8 cellular contexts compared by ENCODE assay signal in the genomic region with DNA sequence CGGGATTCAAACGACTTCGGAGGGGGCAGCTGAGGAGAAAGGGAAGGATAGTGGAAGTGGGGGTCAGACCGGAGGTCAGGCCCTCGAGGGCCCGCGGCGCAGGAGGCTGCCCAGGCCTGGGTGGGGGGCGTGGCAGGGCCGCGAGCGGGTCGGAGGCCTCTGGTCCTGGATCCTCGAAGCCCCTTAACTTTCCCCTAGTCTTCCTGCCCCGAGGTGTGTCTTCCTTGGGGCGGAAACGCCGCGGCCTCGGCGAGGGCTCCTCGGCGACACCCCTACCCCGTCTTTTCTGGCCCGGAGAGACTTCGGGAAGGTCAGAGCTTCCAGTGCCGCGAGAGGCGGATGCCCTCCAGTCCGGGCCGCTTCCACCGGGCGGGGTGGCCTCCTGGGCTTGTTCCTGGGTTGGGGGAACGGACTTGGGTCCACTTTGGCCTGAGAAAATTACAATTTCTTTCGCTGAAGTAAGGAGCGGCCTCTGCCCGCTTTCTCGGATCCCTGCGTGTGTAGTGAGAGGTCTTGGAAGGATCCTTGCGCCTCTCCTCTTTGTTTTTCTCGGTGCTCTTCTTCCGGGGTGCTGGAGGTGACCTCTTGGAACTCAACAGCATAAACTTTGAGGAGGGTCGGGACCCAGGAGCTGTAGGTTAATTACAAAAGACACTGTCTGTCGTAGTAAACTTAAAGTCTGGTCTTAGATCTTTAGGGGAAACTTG. TPM values are rescaled to one million over a fixed set of nuclear protein-coding genes. Genes with fewer than 3 reads are reported as not detected.
DNase-seq lines count a peak whose midpoint lies in the region; ATAC-seq, FAIRE-seq and TF ChIP-seq lines count a peak whose summit lies in the region.

No MANE protein-coding gene starts in this region.

- TF ChIP-seq RAD21 in H1 (IDR thresholded peaks at IDR 0.05 in 1 of 2, conservative IDR thresholded peaks at IDR 0.05 in 1 of 2; ENCODE audit: low read depth in 2 of 2, low read length in 2 of 2): no peak

- H4K5ac ChIP-seq in H1 (ENCODE audit: insufficient read length, low read depth, low read length): peak overlapping the region; percentile 98

- no peak for TF ChIP-seq EP300 in H1 (IDR thresholded peaks at IDR 0.05; ENCODE audit: borderline replicate concordance in 1 of 2, low read depth in 2 of 2, low read length in 2 of 2)

- H4K20me1 ChIP-seq in H1 (replicated peaks in 1 of 2; ENCODE audit: control insufficient read depth in 1 of 2, insufficient read depth in 2 of 2, low read length in 2 of 2): peaks cover 10 to 11% of the 10 kb centered on the region in 2 experiments

- POLR2A ChIA-PET in CD4-positive, alpha-beta memory T cell (lab: Charles Lee; ENCODE audit: partially characterized antibody): interaction anchor here (0.8 to 10.8 kb wide), 15 partner anchors 8 to 331 kb away, joined by 3 to 225 read pairs (median 3); partner anchors contain the start of genes AP1G1 and ZNF821
- POLR2A ChIA-PET in H1 (lab: Charles Lee; ENCODE audit: partially characterized antibody): interaction anchor here (0.7 to 5.8 kb wide), 15 partner anchors 8 to 188 kb away, joined by 3 to 70 read pairs (median 4); partner anchors contain the start of genes AP1G1 and ZNF821

- H3K4me2 ChIP-seq in H1 (ENCODE audit: insufficient read depth in 1 of 2, low read depth in 2 of 2, low read length in 2 of 2): peak overlapping the region; percentile 73 to 87

- peaks cover 10% of the 10 kb centered on the region; the same call in 1 of the 2 replicates for H3K23me2 ChIP-seq in H1 (ENCODE audit: low read depth, low read length)

- peak overlapping the region; percentile 90 for H3K27ac ChIP-seq in CD4-positive, alpha-beta memory T cell (ENCODE audit: low read depth, low read length)
- H3K27ac ChIP-seq in H1 (ENCODE audit: low read depth, low read length) (peak overlapping the region; percentile 94), mesodermal cell (ENCODE audit: low read depth, low read length, severe bottlenecking) (peak overlapping the region; percentile 94)

- no peak for TF ChIP-seq POLR2A in H1 (IDR thresholded peaks at IDR 0.05; ENCODE audit: control extremely low read depth in 1 of 2, low read depth in 2 of 2, low read length in 2 of 2)

- peak overlapping the region; percentile 39; the same call in 1 of the 2 replicates for H2AK5ac ChIP-seq in H1 (ENCODE audit: low read depth, low read length)

- H3K27me3 Mint-ChIP-seq in CD4-positive, alpha-beta memory T cell: no peaks in the 10 kb centered on the region
- H3K27me3 Mint-ChIP-seq in T-helper 2 cell treated with Interferon-gamma antibody and Interleukin-4, amounts not matched to agents 5 μg/mL and 100 μg/mL, for 36 hours (ENCODE audit: low read depth): no peaks in the 10 kb centered on the region
- no peaks in the 10 kb centered on the region for H3K27me3 Mint-ChIP-seq in type B pancreatic cell

- H3K27me3 ChIP-seq in CD4-positive, alpha-beta memory T cell (ENCODE audit: insufficient read depth, low read length): no peaks in the 10 kb centered on the region
- H3K27me3 ChIP-seq in H1 (replicated peaks in 1 of 4; ENCODE audit: control insufficient read depth in 3 of 4, extremely low read depth in 1 of 4, insufficient read depth in 3 of 4, low read length in 3 of 4): no peaks in the 10 kb centered on the region

- intact Hi-C loops in CD4-positive, alpha-beta memory T cell (cut with micrococcal nuclease): loop anchor here (1.0 to 2.0 kb wide), 6 partner anchors 14 to 1515 kb away; partner anchors contain the start of genes AP1G1, ATXN1L, DHX38 and TXNL4B

- H3K4me3 ChIP-seq in CD4-positive, alpha-beta memory T cell (ENCODE audit: low read length in 2 of 2): peak overlapping the region; percentile 95 to 99
- H3K4me3 ChIP-seq in H1 (ENCODE audit: extremely low read depth in 1 of 4, insufficient read depth in 2 of 4, low read depth in 3 of 4, low read length in 4 of 4) (peak overlapping the region; percentile 90 to 95 (median 94)), mesodermal cell (ENCODE audit: extremely low read depth, insufficient read depth, low read length, poor library complexity, severe bottlenecking) (peak overlapping the region; percentile 100)

- H4K8ac ChIP-seq in H1 (ENCODE audit: extremely low read depth, insufficient read depth, low read length): peak overlapping the region; percentile 98; the same call in 1 of the 2 replicates

- ATAC-seq in GM19372 (IDR thresholded peaks at IDR 0.05; ENCODE audit: low read depth, unreplicated experiment) (peak; percentile 34), HG03378 (IDR thresholded peaks at IDR 0.05; ENCODE audit: unreplicated experiment) (peak; percentile 6)

- H3K9me3 Mint-ChIP-seq in CD4-positive, alpha-beta memory T cell: no peaks in the 10 kb centered on the region
- H3K9me3 Mint-ChIP-seq in T-helper 2 cell treated with Interferon-gamma antibody and Interleukin-4, amounts not matched to agents 5 μg/mL and 100 μg/mL, for 36 hours: no peaks in the 10 kb centered on the region
- no peaks in the 10 kb centered on the region for H3K9me3 Mint-ChIP-seq in type B pancreatic cell

- peaks cover 51% of the 10 kb centered on the region for H3K4me1 ChIP-seq in CD4-positive, alpha-beta memory T cell (ENCODE audit: insufficient read depth, low read length)
- H3K4me1 ChIP-seq in H1 (replicated peaks in 1 of 4; ENCODE audit: control insufficient read depth in 3 of 4, insufficient read depth in 4 of 4, low read length in 3 of 4): no peaks in the 10 kb centered on the region; a peak in 1 of 7 replicates
- H3K4me1 ChIP-seq in mesodermal cell (ENCODE audit: control insufficient read depth, insufficient read depth, low read length, poor library complexity, severe bottlenecking): peaks cover 3% of the 10 kb centered on the region

- peak overlapping the region; percentile 89 for H4K91ac ChIP-seq in H1 (replicated peaks; ENCODE audit: insufficient read length, low read length)

- no peak overlapping the region for H2AFZ ChIP-seq in H1 (ENCODE audit: low read length)

- H2BK12ac ChIP-seq in H1 (ENCODE audit: low read depth, low read length): no peak overlapping the region; the same call in 1 of the 2 replicates

- no peak overlapping the region for H2BK15ac ChIP-seq in H1 (ENCODE audit: low read length)

- H2BK120ac ChIP-seq in H1 (replicated peaks; ENCODE audit: low read depth, low read length): peak overlapping the region; percentile 83

- FAIRE-seq in H1 (lab: Jason Lieb, UNC): no peak

- H3K27ac Mint-ChIP-seq in CD4-positive, alpha-beta memory T cell: peak overlapping the region; percentile 96 to 99 (median 98)
- peak overlapping the region; percentile 94 for H3K27ac Mint-ChIP-seq in T-helper 2 cell treated with Interferon-gamma antibody and Interleukin-4, amounts not matched to agents 5 μg/mL and 100 μg/mL, for 36 hours
- H3K27ac Mint-ChIP-seq in type B pancreatic cell: peak overlapping the region; percentile 99

- peak overlapping the region; percentile 86 to 99 (median 90) for H3K9ac ChIP-seq in H1 (replicated peaks in 1 of 4; ENCODE audit: extremely low read depth in 1 of 4, low read depth in 3 of 4, low read length in 3 of 4)

- peaks cover 41 to 55% of the 10 kb centered on the region in 2 experiments for H3K79me2 ChIP-seq in H1 (ENCODE audit: control insufficient read depth in 1 of 2, insufficient read depth in 2 of 2, low read length in 2 of 2)

- CTCF ChIA-PET in CD4-positive, alpha-beta memory T cell (lab: Charles Lee; ENCODE audit: partially characterized antibody): interaction anchor here (1.4 to 8.1 kb wide), 2 partner anchors 13 to 88 kb away, joined by 3 to 116 read pairs; partner anchors contain the start of gene ZNF821
- CTCF ChIA-PET in H1 (lab: Charles Lee; ENCODE audit: partially characterized antibody): interaction anchor here (1.0 to 4.4 kb wide), 2 partner anchors 13 to 76 kb away, joined by 5 to 25 read pairs; partner anchors contain the start of gene ZNF821

- peak overlapping the region; percentile 95 for H3K56ac ChIP-seq in H1 (replicated peaks; ENCODE audit: insufficient read length, low read depth, low read length)

- H3K14ac ChIP-seq in H1 (ENCODE audit: insufficient read length): no peak overlapping the region

- DNase-seq in CD4-positive, alpha-beta memory T cell: no peak
- DNase-seq in T-helper 2 cell treated with Interferon-gamma antibody and Interleukin-4, amounts not matched to agents 5 μg/mL and 100 μg/mL, for 36 hours (ENCODE audit: low spot score): no peak
- DNase-seq in H1 (ENCODE audit: low read depth in 1 of 2, low spot score in 2 of 2) (no peak), type B pancreatic cell (ENCODE audit: extremely low spot score, unreplicated experiment) (peak; percentile 72), inferior parietal cortex (ENCODE audit: extremely low spot score) (no peak)

- peaks cover 2 to 25% of the 10 kb centered on the region in 2 donors for H3K36me3 Mint-ChIP-seq in CD4-positive, alpha-beta memory T cell
- H3K36me3 Mint-ChIP-seq in T-helper 2 cell treated with Interferon-gamma antibody and Interleukin-4, amounts not matched to agents 5 μg/mL and 100 μg/mL, for 36 hours (ENCODE audit: low read depth): peaks cover 8% of the 10 kb centered on the region
- peaks cover 8% of the 10 kb centered on the region for H3K36me3 Mint-ChIP-seq in type B pancreatic cell

- peak overlapping the region; percentile 99 for H2BK5ac ChIP-seq in H1 (ENCODE audit: low read depth, low read length)

- peaks cover 15 to 58% (median 30%) of the 10 kb centered on the region in 4 donors for H3K4me1 Mint-ChIP-seq in CD4-positive, alpha-beta memory T cell
- peaks cover 23% of the 10 kb centered on the region for H3K4me1 Mint-ChIP-seq in T-helper 2 cell treated with Interferon-gamma antibody and Interleukin-4, amounts not matched to agents 5 μg/mL and 100 μg/mL, for 36 hours (ENCODE audit: low read depth)
- H3K4me1 Mint-ChIP-seq in type B pancreatic cell (ENCODE audit: unreplicated experiment): peaks cover 11% of the 10 kb centered on the region

- peak overlapping the region; percentile 93 to 98 (median 96) for H3K4me3 Mint-ChIP-seq in CD4-positive, alpha-beta memory T cell
- peak overlapping the region; percentile 98 for H3K4me3 Mint-ChIP-seq in T-helper 2 cell treated with Interferon-gamma antibody and Interleukin-4, amounts not matched to agents 5 μg/mL and 100 μg/mL, for 36 hours
- H3K4me3 Mint-ChIP-seq in type B pancreatic cell: peak overlapping the region; percentile 97

- WGBS in H1 (ENCODE audit: extremely low coverage in 1 of 2, insufficient coverage in 1 of 2, insufficient read length in 1 of 2, insufficient replicate concordance in 2 of 2, low coverage in 1 of 2, low lambda C conversion rate in 2 of 2, missing lambda C conversion rate in 1 of 2), 2 experiments: 2% methylated on average over 44 of the region's 44 CpGs; no CpG with 5 or more reads in 1 of the 2 experiments
- WGBS in mesodermal cell (ENCODE audit: insufficient coverage in 2 of 2), 2 experiments: 0% methylated on average over 35 to 36 of the region's 44 CpGs

- no peaks in the 10 kb centered on the region for H3K9me3 ChIP-seq in CD4-positive, alpha-beta memory T cell (ENCODE audit: control insufficient read depth in 1 of 2, low read length in 2 of 2)
- no peaks in the 10 kb centered on the region for H3K9me3 ChIP-seq in H1 (ENCODE audit: insufficient read depth in 2 of 2, low read depth in 1 of 2, low read length in 1 of 2)
- no peaks in the 10 kb centered on the region for H3K9me3 ChIP-seq in mesodermal cell (ENCODE audit: control insufficient read depth, low read length)

- TF ChIP-seq CTCF in H1 (IDR thresholded peaks at IDR 0.05; ENCODE audit: control extremely low read depth in 1 of 3, insufficient read depth in 1 of 3, low read depth in 1 of 3, low read length in 3 of 3) (no peak), type B pancreatic cell (conservative IDR thresholded peaks at IDR 0.05) (no peak)

- no peaks in the 10 kb centered on the region for H3K79me1 ChIP-seq in H1 (ENCODE audit: low read depth, low read length)

- no peaks in the 10 kb centered on the region for H3K36me3 ChIP-seq in CD4-positive, alpha-beta memory T cell (ENCODE audit: insufficient read depth, low read length)
- H3K36me3 ChIP-seq in H1 (ENCODE audit: control insufficient read depth in 2 of 4, insufficient read depth in 4 of 4, low read length in 3 of 4): peaks cover 0 to 6% (median 0%) of the 10 kb centered on the region in 4 experiments; a peak in 1 of 8 replicates
- H3K36me3 ChIP-seq in mesodermal cell (ENCODE audit: control insufficient read depth, insufficient read depth, low read length): peaks cover 29% of the 10 kb centered on the region

- no peak overlapping the region for H3K23ac ChIP-seq in H1 (ENCODE audit: insufficient read length)

- no peak overlapping the region for H2BK20ac ChIP-seq in H1 (ENCODE audit: low read length)

- peak overlapping the region; percentile 91 for H3K4ac ChIP-seq in H1 (replicated peaks; ENCODE audit: insufficient read length, low read depth, low read length)

- H3K18ac ChIP-seq in H1 (ENCODE audit: extremely low read depth, low read length): peak overlapping the region; percentile 78

RNA-seq across cellular contexts. Expression of gene IST1, which starts 0.5 kb away (rescaled TPM):
- 100 to 1,000 TPM; 282 to 287 TPM for total RNA-seq in CD4-positive, alpha-beta memory T cell
- polyA plus RNA-seq in CD4-positive, alpha-beta memory T cell: 100 to 1,000 TPM; 180 to 181 TPM
- total RNA-seq in H1 (2021; fragmentation: NEBNext Ultra II Directional; extraction: Animal tissue kit (Norgen Biotek cat#: 25700)): 245 and 248 TPM in 2 replicates
- polyA plus RNA-seq in H1 (2011; rRNA removed): 163 and 190 TPM in 2 replicates
- 258 TPM for polyA plus RNA-seq in H1 (2011; cell fraction: cytosol; rRNA removed)
- 226 TPM for polyA plus RNA-seq in H1 (2011; cell fraction: nucleus; rRNA removed)
- polyA plus RNA-seq in H1 (2012, experiment 1 of 2): 182 to 203 TPM (median 189 TPM) in 4 replicates
- 79.0 TPM for polyA plus RNA-seq in H1 (2012, experiment 2 of 2)
- 103 TPM for polyA plus RNA-seq in H1 (2013, experiment 1 of 2)
- 101 TPM for polyA plus RNA-seq in H1 (2013, experiment 2 of 2)
- 311 and 412 TPM in 2 replicates for polyA minus RNA-seq in H1 (2011; rRNA and poly(A)+ RNA removed)
- 98.5 TPM for polyA minus RNA-seq in H1 (2011; cell fraction: cytosol; rRNA and poly(A)+ RNA removed)
- polyA minus RNA-seq in H1 (2011; cell fraction: nucleus; rRNA and poly(A)+ RNA removed): 127 TPM
- 274 TPM for polyA plus RNA-seq in mesodermal cell (2013, experiment 1 of 2)
- polyA plus RNA-seq in mesodermal cell (2013, experiment 2 of 2): 263 TPM
- total RNA-seq in type B pancreatic cell (ENCODE audit: low replicate concordance): 232 and 233 TPM in 2 replicates

RNA-seq across cellular contexts. Expression of gene ZNF821, which starts 11.8 kb away (rescaled TPM):
- 1 to 10 TPM; 8.0 to 9.7 TPM for total RNA-seq in CD4-positive, alpha-beta memory T cell
- polyA plus RNA-seq in CD4-positive, alpha-beta memory T cell: 10 to 100 TPM in 1 of 2 donors, 1 to 10 TPM in 1; 9.7 to 10.4 TPM
- 13.6 and 14.1 TPM in 2 replicates for total RNA-seq in H1 (2021; fragmentation: NEBNext Ultra II Directional; extraction: Animal tissue kit (Norgen Biotek cat#: 25700))
- 9.5 and 12.4 TPM in 2 replicates for polyA plus RNA-seq in H1 (2011; rRNA removed)
- polyA plus RNA-seq in H1 (2011; cell fraction: cytosol; rRNA removed): 13.4 TPM
- 16.8 TPM for polyA plus RNA-seq in H1 (2011; cell fraction: nucleus; rRNA removed)
- 9.8 to 11.9 TPM (median 10.4 TPM) in 4 replicates for polyA plus RNA-seq in H1 (2012, experiment 1 of 2)
- 10.7 TPM for polyA plus RNA-seq in H1 (2012, experiment 2 of 2)
- polyA plus RNA-seq in H1 (2013, experiment 1 of 2): 6.8 TPM
- polyA plus RNA-seq in H1 (2013, experiment 2 of 2): 6.1 TPM
- 7.1 and 8.1 TPM in 2 replicates for polyA minus RNA-seq in H1 (2011; rRNA and poly(A)+ RNA removed)
- polyA minus RNA-seq in H1 (2011; cell fraction: cytosol; rRNA and poly(A)+ RNA removed): 7.2 TPM
- polyA minus RNA-seq in H1 (2011; cell fraction: nucleus; rRNA and poly(A)+ RNA removed): 11.2 TPM
- polyA plus RNA-seq in mesodermal cell (2013, experiment 1 of 2): 16.6 TPM
- 19.4 TPM for polyA plus RNA-seq in mesodermal cell (2013, experiment 2 of 2)
- total RNA-seq in type B pancreatic cell (ENCODE audit: low replicate concordance): 12.8 and 18.5 TPM in 2 replicates

RNA-seq across cellular contexts. Expression of gene ATXN1L, which starts 50.1 kb away (rescaled TPM):
- total RNA-seq in CD4-positive, alpha-beta memory T cell: 10 to 100 TPM; 29.6 to 31.6 TPM
- 10 to 100 TPM; 10.0 to 10.5 TPM for polyA plus RNA-seq in CD4-positive, alpha-beta memory T cell
- 20.8 and 23.8 TPM in 2 replicates for total RNA-seq in H1 (2021; fragmentation: NEBNext Ultra II Directional; extraction: Animal tissue kit (Norgen Biotek cat#: 25700))
- polyA plus RNA-seq in H1 (2011; rRNA removed): 12.1 and 14.7 TPM in 2 replicates
- polyA plus RNA-seq in H1 (2011; cell fraction: cytosol; rRNA removed): 12.5 TPM
- polyA plus RNA-seq in H1 (2011; cell fraction: nucleus; rRNA removed): 16.2 TPM
- polyA plus RNA-seq in H1 (2012, experiment 1 of 2): 13.2 to 17.9 TPM (median 15.1 TPM) in 4 replicates
- polyA plus RNA-seq in H1 (2012, experiment 2 of 2): 6.2 TPM
- 10.0 TPM for polyA plus RNA-seq in H1 (2013, experiment 1 of 2)
- polyA plus RNA-seq in H1 (2013, experiment 2 of 2): 9.9 TPM
- 24.8 and 25.3 TPM in 2 replicates for polyA minus RNA-seq in H1 (2011; rRNA and poly(A)+ RNA removed)
- polyA minus RNA-seq in H1 (2011; cell fraction: cytosol; rRNA and poly(A)+ RNA removed): 10.6 TPM
- 16.9 TPM for polyA minus RNA-seq in H1 (2011; cell fraction: nucleus; rRNA and poly(A)+ RNA removed)
- 17.8 TPM for polyA plus RNA-seq in mesodermal cell (2013, experiment 1 of 2)
- polyA plus RNA-seq in mesodermal cell (2013, experiment 2 of 2): 15.6 TPM
- total RNA-seq in type B pancreatic cell (ENCODE audit: low replicate concordance): 27.8 and 29.0 TPM in 2 replicates
